Comparison of ENCODE assay signal across 16 cellular contexts in the genomic region with DNA sequence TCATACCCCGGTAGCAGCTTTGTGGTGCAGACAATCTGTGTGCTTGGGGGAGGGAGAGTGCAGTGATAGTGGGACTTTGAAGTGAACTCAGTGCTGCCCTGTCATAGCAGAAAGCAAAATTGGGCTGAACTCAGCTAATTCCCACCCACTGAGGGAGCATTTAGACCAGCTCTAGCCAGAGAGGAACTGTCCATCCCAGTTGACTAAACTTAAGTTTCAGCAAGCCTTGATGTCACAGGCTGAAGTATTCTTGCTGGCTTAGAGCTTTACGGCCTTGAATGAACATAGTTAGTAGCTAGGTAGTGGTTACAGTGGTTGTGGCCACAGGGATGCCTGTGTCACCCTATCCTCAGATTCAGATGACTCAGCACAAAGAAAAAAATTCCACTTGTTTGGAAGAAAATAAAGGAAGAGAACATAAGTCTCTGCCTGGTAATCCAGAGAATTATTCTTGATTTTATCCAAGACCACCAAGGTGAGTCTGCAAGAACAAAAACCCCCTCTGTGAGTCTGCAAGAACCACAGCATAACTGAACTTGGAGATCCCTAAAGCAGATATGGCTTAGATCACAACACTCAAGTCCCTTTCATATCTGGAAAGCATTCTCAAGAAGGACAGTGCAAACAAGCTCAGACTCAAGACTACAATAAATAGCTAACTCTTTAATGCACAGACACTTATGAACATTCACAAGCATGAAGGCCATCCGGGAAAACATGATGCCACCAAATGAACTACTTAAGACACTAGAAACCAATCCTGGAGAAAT. TPM values are rescaled to one million over a fixed set of nuclear protein-coding genes. Genes with fewer than 3 reads are reported as not detected.
A peak's percentile ranks its signal among the peaks of the same experiment; 100 is the strongest.
DNase-seq lines count a peak whose midpoint lies in the region; ATAC-seq, FAIRE-seq and TF ChIP-seq lines count a peak whose summit lies in the region.
"Had no signal": no experiment of that assay in that cellular context is flagged by ENCODE, and none has a peak within 500 bp of the region (broad histone marks: within the 10 kb centered on the region; RNA-seq: fewer than 3 reads in every experiment).

No MANE protein-coding gene starts in this region.

- H3K56ac ChIP-seq in H1 (replicated peaks; ENCODE audit: insufficient read length, low read depth, low read length): no peak overlapping the region

- no peak overlapping the region for H2BK15ac ChIP-seq in H1 (ENCODE audit: low read length)

- H3K4me1 Mint-ChIP-seq in neural progenitor cell: no peaks in the 10 kb centered on the region

- H4K8ac ChIP-seq in H1 (ENCODE audit: extremely low read depth, insufficient read depth, low read length): no peak overlapping the region

- no peak overlapping the region for H2BK120ac ChIP-seq in H1 (replicated peaks; ENCODE audit: low read depth, low read length)

- no peak overlapping the region for H3K4ac ChIP-seq in H1 (replicated peaks; ENCODE audit: insufficient read length, low read depth, low read length)

- H3K4me2 ChIP-seq in H1 (ENCODE audit: insufficient read depth in 1 of 2, low read depth in 2 of 2, low read length in 2 of 2) (no peak overlapping the region), neural progenitor cell (no peak overlapping the region)
- H3K4me2 ChIP-seq: KMS-11 had no signal

- no peak overlapping the region for H2AK5ac ChIP-seq in H1 (ENCODE audit: low read depth, low read length)

- H3K18ac ChIP-seq in H1 (ENCODE audit: extremely low read depth, low read length): no peak overlapping the region

- H3K9ac ChIP-seq in H1 (replicated peaks in 1 of 4; ENCODE audit: extremely low read depth in 1 of 4, low read depth in 3 of 4, low read length in 3 of 4) (no peak overlapping the region), neural progenitor cell (no peak overlapping the region)
- H3K9ac ChIP-seq: KMS-11 had no signal

- no peaks in the 10 kb centered on the region for H3K27me3 ChIP-seq in AG04450 (ENCODE audit: control insufficient read depth, insufficient read depth, low read length)
- H3K27me3 ChIP-seq in H1 (replicated peaks in 1 of 4; ENCODE audit: control insufficient read depth in 3 of 4, extremely low read depth in 1 of 4, insufficient read depth in 3 of 4, low read length in 3 of 4): no peaks in the 10 kb centered on the region
- H3K27me3 ChIP-seq in neural progenitor cell: no peaks in the 10 kb centered on the region
- H3K27me3 ChIP-seq: testis had no signal

- H4K91ac ChIP-seq in H1 (replicated peaks; ENCODE audit: insufficient read length, low read length): no peak overlapping the region

- H3K9me3 Mint-ChIP-seq in neural progenitor cell: peaks cover 7% of the 10 kb centered on the region

- H3K27ac ChIP-seq in AG04450 (ENCODE audit: low read depth, low read length) (peak overlapping the region; percentile 69), H1 (ENCODE audit: low read depth, low read length) (no peak overlapping the region), neural progenitor cell (no peak overlapping the region)
- H3K27ac ChIP-seq: KMS-11, WERI-Rb-1 had no signal

- TF ChIP-seq RAD21 in H1 (IDR thresholded peaks at IDR 0.05 in 1 of 2, conservative IDR thresholded peaks at IDR 0.05 in 1 of 2; ENCODE audit: low read depth in 2 of 2, low read length in 2 of 2): no peak

- H4K20me1 ChIP-seq in H1 (replicated peaks in 1 of 2; ENCODE audit: control insufficient read depth in 1 of 2, insufficient read depth in 2 of 2, low read length in 2 of 2): no peaks in the 10 kb centered on the region
- no peaks in the 10 kb centered on the region for H4K20me1 ChIP-seq in neural progenitor cell (ENCODE audit: low read depth)

- H3K4me1 ChIP-seq in H1 (replicated peaks in 1 of 4; ENCODE audit: control insufficient read depth in 3 of 4, insufficient read depth in 4 of 4, low read length in 3 of 4) (no peaks in the 10 kb centered on the region; a peak in 1 of 7 replicates), neural progenitor cell (no peaks in the 10 kb centered on the region)
- H3K4me1 ChIP-seq: testis had no signal

- 93% methylated on average over 3 of the region's 3 CpGs; no CpG with 5 or more reads in 1 of the 2 experiments for whole genome bisulfite sequencing in H1 (ENCODE audit: extremely low coverage in 1 of 2, insufficient coverage in 1 of 2, insufficient read length in 1 of 2, insufficient replicate concordance in 2 of 2, low coverage in 1 of 2, low lambda C conversion rate in 2 of 2, missing lambda C conversion rate in 1 of 2), 2 experiments

- peaks cover 3% of the 10 kb centered on the region for H3K27me3 Mint-ChIP-seq in neural progenitor cell (ENCODE audit: insufficient read depth, low read depth)

- ATAC-seq in GM21576 (IDR thresholded peaks at IDR 0.05; ENCODE audit: unreplicated experiment): no peak

- FAIRE-seq in H1 (lab: Jason Lieb, UNC): no peak

- no peak overlapping the region for H3K27ac Mint-ChIP-seq in neural progenitor cell

- POLR2A ChIA-PET in AG04450 (lab: Yijun Ruan, JAX) (interaction anchor here (0.6 to 1.5 kb wide), 2 partner anchors 12 to 309 kb away, joined by 4 to 6 read pairs; no protein-coding TSS in a partner anchor), H1 (lab: Charles Lee; ENCODE audit: partially characterized antibody) (no interaction called here)

- no peak overlapping the region for H3K23ac ChIP-seq in H1 (ENCODE audit: insufficient read length)

- no peak overlapping the region for H4K5ac ChIP-seq in H1 (ENCODE audit: insufficient read length, low read depth, low read length)

- no peak for DNase-seq in AG04450 (ENCODE audit: low read depth, low spot score)
- peak; percentile 67 for DNase-seq in HT1080 (ENCODE audit: low read depth)
- DNase-seq in H1 (ENCODE audit: low read depth in 1 of 2, low spot score in 2 of 2): no peak
- DNase-seq in neural progenitor cell (ENCODE audit: low spot score): no peak
- no peak for DNase-seq in activated gamma-delta T cell treated with Interleukin-2 at 50 U/mL for 16 hours
- no peak for DNase-seq in DMS114 treated with DMSO at 0.1 percent for 48 hours (lab: John Stamatoyannopoulos, UW; ENCODE audit: unreplicated experiment)
- no peak for DNase-seq in activated CD8-positive, alpha-beta memory T cell treated with anti-CD3 and anti-CD28 coated beads, Interleukin-2, amount 50 U/mL, for 4 hours
- DNase-seq: activated T-cell treated with anti-CD3 and anti-CD28 coated beads, Interleukin-2, amount 50 U/mL, for 48 hours; C1 segment of cervical spinal cord; NCI-H2171 treated with DMSO at 0.1 percent for 48 hours; posterior cingulate gyrus; testis; WERI-Rb-1 had no signal

- H3K79me1 ChIP-seq in H1 (ENCODE audit: low read depth, low read length): no peaks in the 10 kb centered on the region

- H3K79me2 ChIP-seq in H1 (ENCODE audit: control insufficient read depth in 1 of 2, insufficient read depth in 2 of 2, low read length in 2 of 2) (no peaks in the 10 kb centered on the region), neural progenitor cell (ENCODE audit: low read depth) (no peaks in the 10 kb centered on the region)

- H3K14ac ChIP-seq in H1 (ENCODE audit: insufficient read length): no peak overlapping the region

- no peak overlapping the region for H3K4me3 Mint-ChIP-seq in neural progenitor cell

- peak overlapping the region; percentile 43 for H2AFZ ChIP-seq in H1 (ENCODE audit: low read length)
- H2AFZ ChIP-seq in neural progenitor cell (replicated peaks): peak overlapping the region; percentile 53

- H3K23me2 ChIP-seq in H1 (ENCODE audit: low read depth, low read length): no peaks in the 10 kb centered on the region

- TF ChIP-seq EP300 in H1 (IDR thresholded peaks at IDR 0.05; ENCODE audit: borderline replicate concordance in 1 of 2, low read depth in 2 of 2, low read length in 2 of 2): no peak

- H2BK20ac ChIP-seq in H1 (ENCODE audit: low read length): no peak overlapping the region

- no peaks in the 10 kb centered on the region for H3K36me3 Mint-ChIP-seq in neural progenitor cell

- H2BK5ac ChIP-seq in H1 (ENCODE audit: low read depth, low read length): no peak overlapping the region

- CTCF ChIA-PET in AG04450 (lab: Charles Lee) (interaction anchor here (0.6 to 1.5 kb wide), 3 partner anchors 9 to 278 kb away, joined by 3 to 9 read pairs (median 4); no protein-coding TSS in a partner anchor), H1 (lab: Charles Lee; ENCODE audit: partially characterized antibody) (interaction anchor here (1.1 to 1.8 kb wide), 5 partner anchors 9 to 17 kb away, joined by 3 to 5 read pairs (median 3); no protein-coding TSS in a partner anchor)

- H2BK12ac ChIP-seq in H1 (ENCODE audit: low read depth, low read length): no peak overlapping the region

- H3F3A ChIP-seq in neural progenitor cell (ENCODE audit: low read depth): no peaks in the 10 kb centered on the region

- no peak for TF ChIP-seq CTCF in AG04450 (IDR thresholded peaks at IDR 0.05; ENCODE audit: low read depth, low read length)
- TF ChIP-seq CTCF in H1 (IDR thresholded peaks at IDR 0.05; ENCODE audit: control extremely low read depth in 1 of 3, insufficient read depth in 1 of 3, low read depth in 1 of 3, low read length in 3 of 3): no peak
- TF ChIP-seq CTCF in neural progenitor cell (IDR thresholded peaks at IDR 0.05): no peak

- H3K4me3 ChIP-seq in AG04450 (ENCODE audit: low read depth, low read length): no peak overlapping the region
- no peak overlapping the region for H3K4me3 ChIP-seq in H1 (ENCODE audit: extremely low read depth in 1 of 4, insufficient read depth in 2 of 4, low read depth in 3 of 4, low read length in 4 of 4)
- H3K4me3 ChIP-seq in neural progenitor cell: no peak overlapping the region
- H3K4me3 ChIP-seq: testis had no signal

- no peaks in the 10 kb centered on the region for H3K9me3 ChIP-seq in AG04450 (ENCODE audit: control insufficient read depth, insufficient read depth, low read length)
- H3K9me3 ChIP-seq in H1 (ENCODE audit: insufficient read depth in 2 of 2, low read depth in 1 of 2, low read length in 1 of 2): no peaks in the 10 kb centered on the region
- peaks cover 6% of the 10 kb centered on the region for H3K9me3 ChIP-seq in neural progenitor cell (ENCODE audit: low read depth)
- H3K9me3 ChIP-seq: testis had no signal

- no peak for TF ChIP-seq POLR2A in H1 (IDR thresholded peaks at IDR 0.05; ENCODE audit: control extremely low read depth in 1 of 2, low read depth in 2 of 2, low read length in 2 of 2)

- no peaks in the 10 kb centered on the region for H3K36me3 ChIP-seq in H1 (ENCODE audit: control insufficient read depth in 2 of 4, insufficient read depth in 4 of 4, low read length in 3 of 4)
- H3K36me3 ChIP-seq in neural progenitor cell: no peaks in the 10 kb centered on the region
- H3K36me3 ChIP-seq: WERI-Rb-1 had no signal

RNA-seq across cellular contexts. Expression of gene ADH7, which starts 39.4 kb away (rescaled TPM):
- polyA plus RNA-seq in AG04450 (2011; rRNA removed) (not detected in 2 replicates), H1 (2011; rRNA removed) (not detected in 2 replicates)
- not detected in 2 replicates for polyA minus RNA-seq in AG04450 (2011; rRNA and poly(A)+ RNA removed)
- total RNA-seq in HT1080 (2014; rRNA removed; shearing (Covaris generic)): not detected in 2 replicates
- not detected in 2 replicates for polyA plus RNA-seq in HT1080 (2015; cell fraction: cytosol; rRNA removed)
- not detected in 2 replicates for polyA plus RNA-seq in HT1080 (2015; cell fraction: nucleus; rRNA removed)
- total RNA-seq in H1 (2021; fragmentation: NEBNext Ultra II Directional; extraction: Animal tissue kit (Norgen Biotek cat#: 25700)): not detected in 2 replicates
- polyA plus RNA-seq in H1 (2011; cell fraction: cytosol; rRNA removed): not detected
- polyA plus RNA-seq in H1 (2011; cell fraction: nucleus; rRNA removed): not detected
- not detected in 4 replicates for polyA plus RNA-seq in H1 (2012, experiment 1 of 2)
- not detected for polyA plus RNA-seq in H1 (2012, experiment 2 of 2)
- polyA plus RNA-seq in H1 (2013, experiment 1 of 2): not detected
- not detected for polyA plus RNA-seq in H1 (2013, experiment 2 of 2)
- polyA minus RNA-seq in H1 (2011; rRNA and poly(A)+ RNA removed): not detected in 2 replicates
- not detected for polyA minus RNA-seq in H1 (2011; cell fraction: cytosol; rRNA and poly(A)+ RNA removed)
- not detected for polyA minus RNA-seq in H1 (2011; cell fraction: nucleus; rRNA and poly(A)+ RNA removed)
- total RNA-seq in neural progenitor cell (ENCODE audit: low replicate concordance): not detected in 2 replicates
- total RNA-seq: lung microvascular endothelial cell, testis had no signal

RNA-seq across cellular contexts. Expression of gene ADH1C, which starts 43.2 kb away (rescaled TPM):
- 0.77 and 0.88 TPM in 2 replicates for polyA plus RNA-seq in AG04450 (2011; rRNA removed)
- polyA minus RNA-seq in AG04450 (2011; rRNA and poly(A)+ RNA removed): 0.64 and 0.65 TPM in 2 replicates
- not detected in 2 replicates for total RNA-seq in HT1080 (2014; rRNA removed; shearing (Covaris generic))
- polyA plus RNA-seq in HT1080 (2015; cell fraction: cytosol; rRNA removed): not detected in 2 replicates
- 0.32 TPM in 1 of 2 replicates, not detected in the other for polyA plus RNA-seq in HT1080 (2015; cell fraction: nucleus; rRNA removed)
- not detected in 2 replicates for total RNA-seq in H1 (2021; fragmentation: NEBNext Ultra II Directional; extraction: Animal tissue kit (Norgen Biotek cat#: 25700))
- not detected in 2 replicates for polyA plus RNA-seq in H1 (2011; rRNA removed)
- polyA plus RNA-seq in H1 (2011; cell fraction: cytosol; rRNA removed): not detected
- polyA plus RNA-seq in H1 (2011; cell fraction: nucleus; rRNA removed): not detected
- not detected in 4 replicates for polyA plus RNA-seq in H1 (2012, experiment 1 of 2)
- polyA plus RNA-seq in H1 (2012, experiment 2 of 2): not detected
- polyA plus RNA-seq in H1 (2013, experiment 1 of 2): not detected
- polyA plus RNA-seq in H1 (2013, experiment 2 of 2): not detected
- polyA minus RNA-seq in H1 (2011; rRNA and poly(A)+ RNA removed): not detected in 2 replicates
- not detected for polyA minus RNA-seq in H1 (2011; cell fraction: cytosol; rRNA and poly(A)+ RNA removed)
- not detected for polyA minus RNA-seq in H1 (2011; cell fraction: nucleus; rRNA and poly(A)+ RNA removed)
- total RNA-seq in neural progenitor cell (ENCODE audit: low replicate concordance): not detected in 2 replicates
- total RNA-seq: lung microvascular endothelial cell had no signal
